Comparison of ENCODE assay signal across 8 cellular contexts in genomic region chr5:53095931-53096525, GRCh38. TPM values are rescaled to one million over a fixed set of nuclear protein-coding genes. Genes with fewer than 3 reads are reported as not detected.
DNase-seq lines count a peak whose midpoint lies in the region; ATAC-seq lines count a peak whose summit lies in the region.

No MANE protein-coding gene starts in this region.

- peak; percentile 84 for ATAC-seq in HG02885 (IDR thresholded peaks at IDR 0.05; ENCODE audit: poor library complexity, unreplicated experiment)

- no peaks in the 10 kb centered on the region for H3K9me3 Mint-ChIP-seq in activated CD4-positive, alpha-beta T cell treated with anti-CD3 and anti-CD28 coated beads, Interleukin-2, amount 10 ng/mL, durations not matched to agents 7 days and 5 days

- H3K4me3 Mint-ChIP-seq in activated CD4-positive, alpha-beta T cell treated with anti-CD3 and anti-CD28 coated beads, Interleukin-2, amount 10 ng/mL, durations not matched to agents 7 days and 5 days, result no peak overlapping the region

- H3K27me3 Mint-ChIP-seq in activated CD4-positive, alpha-beta T cell treated with anti-CD3 and anti-CD28 coated beads, Interleukin-2, amount 10 ng/mL, durations not matched to agents 7 days and 5 days, result no peaks in the 10 kb centered on the region

- CTCF ChIA-PET in activated CD4-positive, alpha-beta T cell treated with anti-CD3 and anti-CD28 coated beads, Interleukin-2, amount 10 ng/mL, durations not matched to agents 7 days and 5 days (lab: Charles Lee), result interaction anchor here (2.2 to 5.5 kb wide), 2 partner anchors 13 to 147 kb away, joined by 6 to 37 read pairs; partner anchors contain the start of gene MOCS2

- POLR2A ChIA-PET in activated CD4-positive, alpha-beta T cell treated with anti-CD3 and anti-CD28 coated beads, Interleukin-2, amount 10 ng/mL, durations not matched to agents 7 days and 5 days (lab: Charles Lee), result interaction anchor here (0.6 kb wide), 1 partner anchor 797 kb away, joined by 4 read pairs; no protein-coding TSS in a partner anchor

- DNase-seq in SIG-M5 treated with dmso at 0.1 percent for 504 hours (lab: John Stamatoyannopoulos, UW; ENCODE audit: unreplicated experiment) (peak; percentile 57), SIG-M5 (lab: John Stamatoyannopoulos, UW) (no peak), NCI-H345 (lab: John Stamatoyannopoulos, UW) (peak; percentile 58), dedifferentiated amniotic fluid mesenchymal stem cell (ENCODE audit: extremely low spot score) (peak; percentile 86), medulla oblongata (ENCODE audit: extremely low spot score) (peak; percentile 88)
- DNase-seq in activated CD4-positive, alpha-beta T cell treated with anti-CD3 and anti-CD28 coated beads, Interleukin-2, amount 10 ng/mL, durations not matched to agents 7 days and 5 days, result peak; percentile 82
- DNase-seq in stimulated activated CD8-positive, alpha-beta memory T cell treated with anti-CD3 and anti-CD28 coated beads, Interleukin-2, amount 100 ng/mL, for 48 hours (ENCODE audit: low read depth in 2 of 2), result peak; percentile 19 to 59

- peaks cover 21% of the 10 kb centered on the region for H3K4me1 Mint-ChIP-seq in activated CD4-positive, alpha-beta T cell treated with anti-CD3 and anti-CD28 coated beads, Interleukin-2, amount 10 ng/mL, durations not matched to agents 7 days and 5 days

- H3K27ac Mint-ChIP-seq in activated CD4-positive, alpha-beta T cell treated with anti-CD3 and anti-CD28 coated beads, Interleukin-2, amount 10 ng/mL, durations not matched to agents 7 days and 5 days, result peak overlapping the region; percentile 22

- peaks cover 30% of the 10 kb centered on the region for H3K36me3 Mint-ChIP-seq in activated CD4-positive, alpha-beta T cell treated with anti-CD3 and anti-CD28 coated beads, Interleukin-2, amount 10 ng/mL, durations not matched to agents 7 days and 5 days (ENCODE audit: low read depth)

RNA-seq across cellular contexts. Expression of gene MOCS2, which starts 13.5 kb away (rescaled TPM):
- 10 to 100 TPM; 24.3 to 25.0 TPM for total RNA-seq in activated CD4-positive, alpha-beta T cell treated with anti-CD3 and anti-CD28 coated beads, Interleukin-2, amount 10 ng/mL, durations not matched to agents 7 days and 5 days
